8 cellular contexts compared by ENCODE assay signal in genomic region chr11:13462928-13463778, GRCh38. TPM values are rescaled to one million over a fixed set of nuclear protein-coding genes. Genes with fewer than 3 reads are reported as not detected.
DNase-seq lines count a peak whose midpoint lies in the region; ATAC-seq and TF ChIP-seq lines count a peak whose summit lies in the region.

TSS of gene BTBD10 (minus strand) at chr11:13463222. CDS start at chr11:13445124, 18,098 bp downstream.

- H4K20me1 ChIP-seq in DND-41 (ENCODE audit: insufficient read depth, low read length): no peaks in the 10 kb centered on the region; the same call in 1 of the 2 replicates

- H3K36me3 ChIP-seq in DND-41 (ENCODE audit: insufficient read depth, low read length) (no peaks in the 10 kb centered on the region), KOPT-K1 (ENCODE audit: insufficient read depth, low read length) (no peaks in the 10 kb centered on the region), Peyer's patch (no peaks in the 10 kb centered on the region), muscle layer of duodenum (ENCODE audit: control insufficient read depth in 1 of 2, insufficient read depth in 2 of 2, low read length in 2 of 2) (no peaks in the 10 kb centered on the region)

- peak within 1 kb of the TSS; percentile 98 for H3K4me2 ChIP-seq in DND-41 (ENCODE audit: insufficient read depth, low read length)

- TF ChIP-seq CTCF in DND-41 (IDR thresholded peaks at IDR 0.05; ENCODE audit: borderline replicate concordance, extremely low read depth, low read length, poor library complexity, severe bottlenecking) (no peak), Peyer's patch (IDR thresholded peaks at IDR 0.05) (no peak)

- H3K79me2 ChIP-seq in DND-41 (ENCODE audit: insufficient read depth, low read length): peaks cover 44% of the 10 kb centered on the region

- H3K27ac ChIP-seq in DND-41 (ENCODE audit: low read length) (peak within 1 kb of the TSS; percentile 99), KOPT-K1 (ENCODE audit: low read depth, low read length, poor library complexity, severe bottlenecking) (peak within 1 kb of the TSS; percentile 93), Peyer's patch (peak within 1 kb of the TSS; percentile 87 to 96 (median 88)), muscle layer of duodenum (ENCODE audit: low read length) (peak within 1 kb of the TSS; percentile 80)

- H3K9me3 ChIP-seq in DND-41 (ENCODE audit: insufficient read depth, low read length, severe bottlenecking) (no peaks in the 10 kb centered on the region), KOPT-K1 (ENCODE audit: insufficient read depth, low read length, poor library complexity, severe bottlenecking) (no peaks in the 10 kb centered on the region), Peyer's patch (no peaks in the 10 kb centered on the region), muscle layer of duodenum (ENCODE audit: control insufficient read depth in 1 of 2, low read length in 2 of 2) (no peaks in the 10 kb centered on the region)

- peak; percentile 84 to 90 for TF ChIP-seq POLR2A in Peyer's patch (IDR thresholded peaks at IDR 0.05)

- ATAC-seq in DND-41 (ENCODE audit: insufficient read depth, low read depth) (peak; percentile 98), GM21825 (IDR thresholded peaks at IDR 0.05; ENCODE audit: unreplicated experiment) (peak; percentile 97), esophagus mucosa (peak; percentile 99)

- H3K9ac ChIP-seq in DND-41 (ENCODE audit: low read depth, low read length): peak within 1 kb of the TSS; percentile 95

- H3K27me3 ChIP-seq in DND-41 (ENCODE audit: insufficient read depth, low read length, poor library complexity) (no peaks in the 10 kb centered on the region), Peyer's patch (no peaks in the 10 kb centered on the region), muscle layer of duodenum (ENCODE audit: low read depth, low read length) (no peaks in the 10 kb centered on the region)

- peak within 1 kb of the TSS; percentile 99 for H2AFZ ChIP-seq in DND-41 (ENCODE audit: low read depth, low read length)

- H3K4me1 ChIP-seq in DND-41 (ENCODE audit: insufficient read depth, low read length): peaks cover 26% of the 10 kb centered on the region
- peaks cover 0 to 18% (median 0%) of the 10 kb centered on the region in 4 donors for H3K4me1 ChIP-seq in Peyer's patch
- peaks cover 7 to 19% of the 10 kb centered on the region in 2 donors for H3K4me1 ChIP-seq in muscle layer of duodenum (ENCODE audit: control insufficient read depth in 1 of 2, insufficient read depth in 2 of 2, low read length in 2 of 2)

- peak; percentile 95 for DNase-seq in DND-41
- DNase-seq in Peyer's patch: peak; percentile 91 to 97 (median 94)
- peak; percentile 93 for DNase-seq in activated T-cell treated with anti-CD3 and anti-CD28 coated beads, Interleukin-2, amount 50 U/mL, for 48 hours
- peak; percentile 72 for DNase-seq in stimulated activated CD8-positive, alpha-beta memory T cell treated with anti-CD3 and anti-CD28 coated beads, Interleukin-7, amount 100 ng/mL, for 24 hours (ENCODE audit: low read depth)

- peak within 1 kb of the TSS; percentile 90 to 93 for H3K4me3 ChIP-seq in DND-41 (ENCODE audit: low read depth in 1 of 2, low read length in 2 of 2)
- peak within 1 kb of the TSS; percentile 69 to 88 (median 77) for H3K4me3 ChIP-seq in Peyer's patch
- H3K4me3 ChIP-seq in muscle layer of duodenum (ENCODE audit: low read depth in 1 of 2, low read length in 2 of 2): peak within 1 kb of the TSS; percentile 89 to 94

RNA-seq across cellular contexts. Expression of gene BTBD10, which starts in this region (rescaled TPM):
- 10 to 100 TPM; 13.8 to 33.3 (median 27.1) TPM for total RNA-seq in Peyer's patch
- total RNA-seq in esophagus mucosa: 29.8 TPM

Comparison
In these comparisons a context has a peak if more than half of its experiments do, and no peak if none do; other contexts are left out.
1. Peak in every context shown above with its lines: DNase-seq, ATAC-seq, H3K4me3 ChIP-seq and H3K27ac ChIP-seq.